Comparison of ENCODE assay signal across 23 cellular contexts in the genomic region with DNA sequence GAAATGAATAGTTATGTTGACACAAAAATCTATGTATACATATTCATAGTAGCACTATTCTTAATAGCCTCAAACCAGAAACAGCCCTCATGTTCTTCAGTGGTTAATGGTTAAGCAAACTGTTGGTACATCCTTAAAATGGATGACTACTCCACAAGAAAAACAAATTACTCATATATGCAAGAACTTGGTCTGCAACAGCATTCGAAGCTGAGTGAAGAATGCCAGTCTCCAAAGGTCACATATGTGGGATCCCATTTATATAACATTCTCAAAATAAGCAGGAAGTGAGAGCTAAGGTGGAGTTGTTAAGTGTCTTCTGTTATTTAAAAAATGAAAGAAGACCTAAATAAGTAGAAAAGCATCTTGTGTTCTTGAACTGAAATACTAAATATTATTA.
"Had no signal": no experiment of that assay in that cellular context is flagged by ENCODE, and none has a peak within 500 bp of the region (broad histone marks: within the 10 kb centered on the region; RNA-seq: fewer than 3 reads in every experiment).

No MANE protein-coding gene starts in this region.

- H3K9me3 ChIP-seq: Peyer's patch had no signal

- H3K27ac ChIP-seq: KMS-11, Peyer's patch, SJSA1 had no signal

- H3K4me2 ChIP-seq: KMS-11 had no signal

- DNase-seq: activated B cell treated with CpG ODN at 0.5 μM for 24 hours; activated CD4-positive, alpha-beta T cell treated with anti-CD3 and anti-CD28 coated beads for 1 hour; activated CD4-positive, alpha-beta T cell treated with anti-CD3 and anti-CD28 coated beads, Interleukin-2, amount 10 ng/mL, durations not matched to agents 24 days and 14 days; activated CD4-positive, alpha-beta T cell treated with anti-CD3 and anti-CD28 coated beads, Interleukin-2, amount 50 U/mL, for 48 hours; activated CD8-positive, alpha-beta memory T cell treated with anti-CD3 and anti-CD28 coated beads, Interleukin-2, amount 10 ng/mL, durations not matched to agents 7 days and 5 days; activated effector memory CD4-positive, alpha-beta T cell treated with Interleukin-2 at 50 U/mL for 16 hours; activated naive CD4-positive, alpha-beta T cell; activated T-cell treated with anti-CD3 and anti-CD28 coated beads, Interleukin-2, amount 50 U/mL, for 24 hours; caudate nucleus; NCI-H1092; NCI-H1417; NCI-H2029; NCI-H345; NCI-H510A treated with DMSO at 0.1 percent for 48 hours; NCI-H69; NK-92 treated with Interleukin-12 subunit alpha and Interleukin-12 subunit beta, amount 100 ng/mL, for 24 hours; OCI-M1; Peyer's patch; SHP77; SW 1271 had no signal

- H3K36me3 ChIP-seq: Peyer's patch, SJSA1 had no signal

- H3K27me3 ChIP-seq: Peyer's patch, SJSA1 had no signal

- ATAC-seq: activated CD8-positive, alpha-beta memory T cell treated with anti-CD3 and anti-CD28 coated beads, Interleukin-2, amount 10 ng/mL, durations not matched to agents 7 days and 5 days; SK-N-SH treated with all-trans-retinoic acid at 6 μM for 48 hours had no signal

- H3K4me1 ChIP-seq: Peyer's patch, SJSA1 had no signal

- H3K9ac ChIP-seq: KMS-11 had no signal

- H3K4me3 ChIP-seq: Peyer's patch, SJSA1 had no signal
